In the genomic region with DNA sequence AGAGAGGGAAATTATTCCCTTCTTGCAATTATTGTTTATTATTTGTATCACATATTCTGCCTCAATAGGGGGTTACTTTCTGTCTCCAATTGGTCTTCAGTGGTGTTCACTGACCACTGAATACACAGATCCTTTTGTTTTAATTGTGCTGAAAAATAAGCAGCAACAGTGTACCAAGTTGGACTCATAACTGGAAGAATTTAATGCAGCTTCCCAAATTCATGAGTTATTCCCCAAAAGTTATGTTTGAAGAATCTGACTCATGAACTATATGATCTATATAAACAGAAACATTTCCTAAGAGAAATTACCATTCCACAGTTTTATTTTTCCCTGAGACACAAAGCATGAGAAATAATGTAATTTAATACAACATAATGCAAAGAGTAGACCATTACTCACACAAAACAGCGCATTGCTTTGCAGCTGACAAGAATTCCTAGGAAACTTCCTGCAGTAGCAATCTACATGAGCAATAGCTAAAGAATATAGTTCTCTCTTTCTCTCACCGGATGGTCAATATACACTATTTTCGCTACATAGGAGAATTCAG, we compare ENCODE assay signal across 13 cellular contexts.
"Had no signal": no experiment of that assay in that cellular context is flagged by ENCODE, and none has a peak within 500 bp of the region (broad histone marks: within the 10 kb centered on the region; RNA-seq: fewer than 3 reads in every experiment).

No MANE protein-coding gene starts in this region.

- H3K9me3 ChIP-seq: testis, upper lobe of right lung had no signal

- H3K36me3 ChIP-seq: upper lobe of right lung had no signal

- DNase-seq: activated naive CD4-positive, alpha-beta T cell treated with anti-CD3 and anti-CD28 coated beads, Interleukin-2, amount 50 U/mL, for 16 hours; anterior cingulate cortex; cortex of kidney; erythroblast; immature natural killer cell; occipital lobe; stimulated activated CD4-positive, alpha-beta T cell treated with anti-CD3 and anti-CD28 coated beads, Interleukin-15, amount 100 ng/mL, for 24 hours; stimulated activated CD4-positive, alpha-beta T cell treated with anti-CD3 and anti-CD28 coated beads, Interleukin-4, amount 100 ng/mL, for 24 hours; T-helper 2 cell; testis; upper lobe of right lung had no signal

- H3K27ac ChIP-seq: testis, upper lobe of right lung had no signal

- ATAC-seq: natural killer cell treated with Interleukin-12 subunit alpha and Interleukin-12 subunit beta and Interleukin-15 and Interleukin-18, amount 100 ng/mL, for 72 hours; SK-N-SH treated with all-trans-retinoic acid at 6 μM for 48 hours; upper lobe of right lung had no signal

- H3K4me1 ChIP-seq: testis, upper lobe of right lung had no signal

- H3K4me3 ChIP-seq: testis, upper lobe of right lung had no signal

- H3K27me3 ChIP-seq: testis, upper lobe of right lung had no signal
